Comparison of ENCODE assay signal across 10 cellular contexts in genomic region chr10:71887767-71888166, GRCh38. TPM values are rescaled to one million over a fixed set of nuclear protein-coding genes. Genes with fewer than 3 reads are reported as not detected.
A peak's percentile ranks its signal among the peaks of the same experiment; 100 is the strongest.
DNase-seq lines count a peak whose midpoint lies in the region; ATAC-seq and TF ChIP-seq lines count a peak whose summit lies in the region.
"Had no signal": no experiment of that assay in that cellular context is flagged by ENCODE, and none has a peak within 500 bp of the region (broad histone marks: within the 10 kb centered on the region; RNA-seq: fewer than 3 reads in every experiment).

No MANE protein-coding gene starts in this region.

- H3K79me2 ChIP-seq in SK-N-SH (ENCODE audit: insufficient read depth) = no peaks in the 10 kb centered on the region

- H3K9me3 Mint-ChIP-seq in stimulated activated naive B cell treated with anti-CD40 and anti-IgM and Interleukin-4, amounts not matched to agents 10 μg/mL and 1 μg/mL and 100 μg/mL, for 72 hours = no peaks in the 10 kb centered on the region

- H3K9me3 ChIP-seq in SK-N-SH (no peaks in the 10 kb centered on the region), Panc1 (ENCODE audit: control insufficient read depth, insufficient read depth, low read depth, low read length) (no peaks in the 10 kb centered on the region)

- intact Hi-C loops in Panc1 (cut with micrococcal nuclease; ENCODE audit: unreplicated experiment) = no loop called here

- no peaks in the 10 kb centered on the region for H3K27me3 ChIP-seq in SK-N-SH (ENCODE audit: insufficient read depth)
- no peaks in the 10 kb centered on the region for H3K27me3 ChIP-seq in Panc1 (ENCODE audit: control insufficient read depth, insufficient read depth, low read length)

- peak overlapping the region; percentile 73 for H3K27ac Mint-ChIP-seq in stimulated activated naive B cell treated with anti-CD40 and anti-IgM and Interleukin-4, amounts not matched to agents 10 μg/mL and 1 μg/mL and 100 μg/mL, for 72 hours

- no peak for TF ChIP-seq RAD21 in SK-N-SH (IDR thresholded peaks at IDR 0.05; ENCODE audit: low read length)

- no peak overlapping the region for H3K9ac ChIP-seq in SK-N-SH

- no TSS peak for BruUV-seq in Panc1 (replicated peaks; lab: Mats Ljungman, UMichigan)

- TF ChIP-seq EP300 in SK-N-SH (IDR thresholded peaks at IDR 0.05; ENCODE audit: borderline replicate concordance in 1 of 2, low read depth in 1 of 2, low read length in 1 of 2) = no peak

- peak overlapping the region; percentile 39 to 52 for H3K4me3 Mint-ChIP-seq in stimulated activated naive B cell treated with anti-CD40 and anti-IgM and Interleukin-4, amounts not matched to agents 10 μg/mL and 1 μg/mL and 100 μg/mL, for 72 hours

- H3K36me3 ChIP-seq in SK-N-SH (replicated peaks in 1 of 2; ENCODE audit: control insufficient read depth in 1 of 2, insufficient read depth in 2 of 2, low read length in 1 of 2) (no peaks in the 10 kb centered on the region), Panc1 (ENCODE audit: control insufficient read depth, insufficient read depth, low read length) (no peaks in the 10 kb centered on the region)

- WGBS in SK-N-SH (ENCODE audit: low lambda C conversion rate) = 91% methylated on average over 5 of the region's 5 CpGs

- POLR2A ChIA-PET in SK-N-SH (lab: Yijun Ruan, JAX) = no interaction called here
- POLR2A ChIA-PET in Panc1 (lab: Charles Lee) = interaction anchor here (0.7 kb wide), 1 partner anchor 450 kb away, joined by 3 read pairs; no protein-coding TSS in a partner anchor

- H3K4me2 ChIP-seq in SK-N-SH = peak overlapping the region; percentile 79; the same call in 1 of the 2 replicates

- H3K4me1 Mint-ChIP-seq in stimulated activated naive B cell treated with anti-CD40 and anti-IgM and Interleukin-4, amounts not matched to agents 10 μg/mL and 1 μg/mL and 100 μg/mL, for 72 hours = peaks cover 37 to 49% of the 10 kb centered on the region in 2 donors

- no peak overlapping the region for H2AFZ ChIP-seq in SK-N-SH (ENCODE audit: low read depth)

- CTCF ChIA-PET in SK-N-SH (lab: Yijun Ruan, JAX) = interaction anchor here (0.7 kb wide), 1 partner anchor 9 kb away, joined by 6 read pairs; no protein-coding TSS in a partner anchor
- CTCF ChIA-PET in Panc1 (lab: Charles Lee) = no interaction called here

- H3K9me2 ChIP-seq in SK-N-SH = no peaks in the 10 kb centered on the region

- H4K20me1 ChIP-seq in SK-N-SH (ENCODE audit: insufficient read depth) = no peaks in the 10 kb centered on the region

- DNase-seq in SK-N-SH = no peak
- DNase-seq in Panc1 (ENCODE audit: low read depth, low spot score) = no peak
- DNase-seq in fibroblast of the aortic adventitia (ENCODE audit: low read depth) = peak; percentile 37
- DNase-seq in stimulated activated naive B cell treated with anti-CD40 and anti-IgM and Interleukin-4, amounts not matched to agents 10 μg/mL and 1 μg/mL and 100 μg/mL, for 72 hours = no peak
- no peak for DNase-seq in stimulated activated CD4-positive, alpha-beta T cell treated with anti-CD3 and anti-CD28 coated beads, Interleukin-2, amount 100 ng/mL, for 48 hours
- DNase-seq: KBM-7, NCI-H774 had no signal

- no peaks in the 10 kb centered on the region for H3F3A ChIP-seq in SK-N-SH (replicated peaks; ENCODE audit: insufficient read depth)

- in situ Hi-C loops in Panc1 (cut with HindIII; ENCODE audit: low pct_unique_long_range_greater_than_20kb, low sequenced_read_pairs) = no loop called here

- H3K4me1 ChIP-seq in SK-N-SH (ENCODE audit: control insufficient read depth in 1 of 2, insufficient read depth in 2 of 2, low read depth in 1 of 2, low read length in 1 of 2) (peaks cover 0 to 12% of the 10 kb centered on the region in 2 experiments; a peak in 2 of 4 replicates), Panc1 (ENCODE audit: control insufficient read depth, insufficient read depth, low read length) (peaks cover 54% of the 10 kb centered on the region)

- no peak for ATAC-seq in SK-N-SH treated with all-trans-retinoic acid at 6 μM for 48 hours
- no peak for ATAC-seq in Panc1
- no peak for ATAC-seq in stimulated activated naive B cell treated with anti-CD40 and anti-IgM and Interleukin-4, amounts not matched to agents 10 μg/mL and 1 μg/mL and 100 μg/mL, for 72 hours (replicated peaks)
- no peak for ATAC-seq in GM18519 (IDR thresholded peaks at IDR 0.05; ENCODE audit: low FRiP score, unreplicated experiment)
- ATAC-seq in GM21526 (IDR thresholded peaks at IDR 0.05; ENCODE audit: low FRiP score, unreplicated experiment) = no peak

- H3K4me3 ChIP-seq in SK-N-SH (ENCODE audit: low read depth in 2 of 2, low read length in 1 of 2) (no peak overlapping the region), Panc1 (ENCODE audit: low read depth in 2 of 2, low read length in 2 of 2) (peak overlapping the region; percentile 59 to 86), fibroblast of the aortic adventitia (ENCODE audit: low read depth, low read length) (peak overlapping the region; percentile 67)

- peaks cover 0 to 4% of the 10 kb centered on the region in 2 donors for H3K36me3 Mint-ChIP-seq in stimulated activated naive B cell treated with anti-CD40 and anti-IgM and Interleukin-4, amounts not matched to agents 10 μg/mL and 1 μg/mL and 100 μg/mL, for 72 hours

- TF ChIP-seq CTCF in SK-N-SH (IDR thresholded peaks at IDR 0.05) (no peak), Panc1 (IDR thresholded peaks at IDR 0.05) (no peak), fibroblast of the aortic adventitia (IDR thresholded peaks at IDR 0.05; ENCODE audit: insufficient read depth, low read length) (no peak)

- H3K27me3 Mint-ChIP-seq in stimulated activated naive B cell treated with anti-CD40 and anti-IgM and Interleukin-4, amounts not matched to agents 10 μg/mL and 1 μg/mL and 100 μg/mL, for 72 hours = peaks cover 0 to 13% of the 10 kb centered on the region in 2 donors

- no peak overlapping the region for H3K27ac ChIP-seq in SK-N-SH (ENCODE audit: low read depth in 2 of 2, low read length in 1 of 2)
- H3K27ac ChIP-seq in Panc1 (ENCODE audit: low read length) = peak overlapping the region; percentile 95

TF ChIP-seq in SK-N-SH, 30 proteins besides CTCF, POLR2A, EP300 and RAD21:
- TF ChIP-seq NRF1 (IDR thresholded peaks at IDR 0.05; ENCODE audit: low read depth, low read length) = no peak
- TF ChIP-seq TEAD4 (IDR thresholded peaks at IDR 0.05; ENCODE audit: borderline replicate concordance, insufficient read depth) = no peak

TF ChIP-seq in SK-N-SH treated with all-trans-retinoic acid at 6 μM for 48 hours, 23 proteins besides CTCF, POLR2A, EP300 and RAD21 (continues in another document):
- no peak for TF ChIP-seq CSRNP3 (CRISPR knock-in tag; IDR thresholded peaks at IDR 0.05)
- no peak for TF ChIP-seq ZFP30 (CRISPR knock-in tag; IDR thresholded peaks at IDR 0.05)
- no peak for TF ChIP-seq BACH2 (CRISPR knock-in tag; IDR thresholded peaks at IDR 0.05; ENCODE audit: borderline replicate concordance)
- TF ChIP-seq ZNF8 (CRISPR knock-in tag; IDR thresholded peaks at IDR 0.05) = no peak
- no peak for TF ChIP-seq TSHZ2 (CRISPR knock-in tag; IDR thresholded peaks at IDR 0.05)
- TF ChIP-seq SNAI2 (CRISPR knock-in tag; IDR thresholded peaks at IDR 0.05) = no peak
- TF ChIP-seq ARNTL (CRISPR knock-in tag; IDR thresholded peaks at IDR 0.05; ENCODE audit: borderline replicate concordance, low read depth) = no peak
- TF ChIP-seq OSR1 (CRISPR knock-in tag; IDR thresholded peaks at IDR 0.05) = no peak
- TF ChIP-seq TOX (CRISPR knock-in tag; IDR thresholded peaks at IDR 0.05; ENCODE audit: borderline replicate concordance) = no peak
- no peak for TF ChIP-seq TCF4 (CRISPR knock-in tag; IDR thresholded peaks at IDR 0.05; ENCODE audit: borderline replicate concordance)
- TF ChIP-seq ZFP3 (CRISPR knock-in tag; IDR thresholded peaks at IDR 0.05) = no peak
- TF ChIP-seq ESRRG (CRISPR knock-in tag; IDR thresholded peaks at IDR 0.05) = no peak
- TF ChIP-seq GLIS3 (CRISPR knock-in tag; IDR thresholded peaks at IDR 0.05) = no peak
- TF ChIP-seq RARB (CRISPR knock-in tag; IDR thresholded peaks at IDR 0.05) = no peak

RNA-seq across cellular contexts. Expression of gene PSAP, which starts 36.7 kb away (rescaled TPM):
- polyA plus RNA-seq in SK-N-SH (2012; rRNA removed) = 1,647 and 1,947 TPM in 2 replicates
- 1,355 and 1,432 TPM in 2 replicates for polyA plus RNA-seq in SK-N-SH (2012; cell fraction: cytosol; rRNA removed)
- polyA plus RNA-seq in SK-N-SH (2012; cell fraction: nucleus; rRNA removed) = 2,007 and 2,090 TPM in 2 replicates
- total RNA-seq in Panc1 (2021; ENCODE audit: unreplicated experiment) (3,649 TPM), fibroblast of the aortic adventitia (ENCODE audit: low replicate concordance) (615 and 2,167 TPM in 2 replicates)
- 4,189 TPM for polyA plus RNA-seq in Panc1 (2012; ENCODE audit: insufficient read length)

Comparison
In these comparisons a context has a peak if more than half of its experiments do, and no peak if none do; other contexts are left out.
1. H3K4me3 ChIP-seq: peak in Panc1 (2 of 2) and fibroblast of the aortic adventitia (single experiment); none in SK-N-SH (0 of 2).